In genomic region chr4:114025176-114025777, GRCh38 we compare ENCODE assay signal across 13 cellular contexts. TPM values are rescaled to one million over a fixed set of nuclear protein-coding genes. Genes with fewer than 3 reads are reported as not detected.
A peak's percentile ranks its signal among the peaks of the same experiment; 100 is the strongest.
DNase-seq lines count a peak whose midpoint lies in the region; ATAC-seq and TF ChIP-seq lines count a peak whose summit lies in the region.
"Had no signal": no experiment of that assay in that cellular context is flagged by ENCODE, and none has a peak within 500 bp of the region (broad histone marks: within the 10 kb centered on the region; RNA-seq: fewer than 3 reads in every experiment).

No MANE protein-coding gene starts in this region.

- no peak overlapping the region for H3K27ac ChIP-seq in HCT116 (ENCODE audit: low read depth, low read length)
- no peak overlapping the region for H3K27ac ChIP-seq in PC-3 (ENCODE audit: low read length)

- no peak overlapping the region for H3K4me3 ChIP-seq in HCT116 (replicated peaks in 1 of 2; ENCODE audit: low read depth in 1 of 2, low read length in 2 of 2)
- no peak overlapping the region for H3K4me3 ChIP-seq in lower leg skin (ENCODE audit: low read depth, poor library complexity, severe bottlenecking)
- no peak overlapping the region for H3K4me3 ChIP-seq in PC-3 (ENCODE audit: low read length)

- H3K79me2 ChIP-seq in HCT116 (ENCODE audit: insufficient read depth, low read length) (no peaks in the 10 kb centered on the region), PC-3 (ENCODE audit: low read length) (no peaks in the 10 kb centered on the region)

- TF ChIP-seq CTCF in HCT116 (IDR thresholded peaks at IDR 0.05 in 2 of 3, conservative IDR thresholded peaks at IDR 0.05 in 1 of 3; ENCODE audit: borderline replicate concordance in 1 of 3, insufficient read depth in 1 of 3, low read depth in 2 of 3, low read length in 2 of 3): no peak
- no peak for TF ChIP-seq CTCF in lower leg skin (IDR thresholded peaks at IDR 0.05)
- TF ChIP-seq CTCF in PC-3 (conservative IDR thresholded peaks at IDR 0.05; ENCODE audit: low read depth, low read length): no peak

- POLR2A ChIA-PET in HCT116 (lab: Charles Lee): interaction anchor here (0.6 to 1.1 kb wide), 2 partner anchors 10 to 12 kb away, joined by 3 to 5 read pairs; no protein-coding TSS in a partner anchor
- POLR2A ChIA-PET in PC-3 (lab: Charles Lee; ENCODE audit: unreplicated experiment): no interaction called here

- WGBS in lower leg skin, 2 donors: 76 to 90% methylated on average over 5 of the region's 5 CpGs

- DNase-seq in HCT116 (ENCODE audit: low read depth, low spot score) (no peak), left lobe of liver (ENCODE audit: low spot score) (no peak), lower leg skin (ENCODE audit: low spot score in 2 of 2) (no peak), PC-3 (no peak), medulla oblongata (ENCODE audit: extremely low spot score) (no peak), NCI-H1105 (lab: John Stamatoyannopoulos, UW) (no peak)
- DNase-seq: activated CD8-positive, alpha-beta memory T cell treated with anti-CD3 and anti-CD28 coated beads, Interleukin-2, amount 50 U/mL, for 4 hours; Caco-2; mesenchymal stem cell; SK-N-SH had no signal

- intact Hi-C loops in HCT116 (cut with micrococcal nuclease) (no loop called here), lower leg skin (cut with DNase I; ENCODE audit: low total_unique reads) (no loop called here), PC-3 (cut with micrococcal nuclease) (no loop called here)

- H3K36me3 ChIP-seq in HCT116 (ENCODE audit: control insufficient read depth in 1 of 2, insufficient read depth in 2 of 2, low read length in 2 of 2): no peaks in the 10 kb centered on the region
- H3K36me3 ChIP-seq in PC-3 (ENCODE audit: low read depth, low read length): no peaks in the 10 kb centered on the region

- ATAC-seq in GM18873 (IDR thresholded peaks at IDR 0.05; ENCODE audit: low FRiP score, unreplicated experiment) (peak; percentile 65), HCT116 (no peak), HG03432 (IDR thresholded peaks at IDR 0.05; ENCODE audit: unreplicated experiment) (peak; percentile 90), left lobe of liver (peak; percentile 68), PC-3 (no peak)
- ATAC-seq: sciatic nerve had no signal

- BruUV-seq in HCT116 (replicated peaks; lab: Mats Ljungman, UMichigan) (no TSS peak), PC-3 (replicated peaks; lab: Mats Ljungman, UMichigan) (no TSS peak)

- TF ChIP-seq POLR2A in HCT116 (IDR thresholded peaks at IDR 0.05; ENCODE audit: borderline replicate concordance, extremely low read depth, insufficient read depth, insufficient read length) (no peak), lower leg skin (IDR thresholded peaks at IDR 0.05) (no peak)

- RAD21 ChIA-PET in HCT116 (lab: Charles Lee; ENCODE audit: low non-redundant PET in 1 of 2, low total read pairs in 2 of 2, uncharacterized antibody in 2 of 2, unreplicated experiment in 2 of 2): no interaction called here

- H3K9me2 ChIP-seq in HCT116 (ENCODE audit: insufficient read depth) (no peaks in the 10 kb centered on the region), PC-3 (replicated peaks; ENCODE audit: low read length) (no peaks in the 10 kb centered on the region)
- H3K9me2 ChIP-seq: SK-N-SH had no signal

- H3K27me3 ChIP-seq in HCT116 (ENCODE audit: insufficient read depth, low read length): no peaks in the 10 kb centered on the region
- H3K27me3 ChIP-seq in PC-3 (ENCODE audit: low read length): no peaks in the 10 kb centered on the region

- peak overlapping the region; percentile 22; the same call in 1 of the 2 replicates for H3K4me2 ChIP-seq in HCT116 (ENCODE audit: low read length)
- no peak overlapping the region for H3K4me2 ChIP-seq in PC-3 (ENCODE audit: low read length)
- H3K4me2 ChIP-seq: SK-N-SH had no signal

- CTCF ChIA-PET in HCT116 (lab: Charles Lee) (no interaction called here), PC-3 (lab: Charles Lee) (no interaction called here)

- TF ChIP-seq RAD21 in HCT116 (IDR thresholded peaks at IDR 0.05; ENCODE audit: low read depth): no peak

- H2AFZ ChIP-seq in HCT116 (ENCODE audit: low read depth, low read length, poor library complexity, severe bottlenecking): peak overlapping the region; percentile 7
- H2AFZ ChIP-seq in PC-3 (ENCODE audit: low read length): no peak overlapping the region

- H4K20me1 ChIP-seq in HCT116 (ENCODE audit: insufficient read depth) (no peaks in the 10 kb centered on the region), PC-3 (ENCODE audit: low read length) (no peaks in the 10 kb centered on the region)

- no peaks in the 10 kb centered on the region for H3F3A ChIP-seq in PC-3 (ENCODE audit: low read length, unreplicated experiment)

- H3K9me3 ChIP-seq in HCT116 (ENCODE audit: control insufficient read depth in 1 of 2, insufficient read depth in 1 of 2, low read depth in 1 of 2, low read length in 2 of 2): no peaks in the 10 kb centered on the region
- H3K9me3 ChIP-seq in PC-3 (ENCODE audit: low read length): no peaks in the 10 kb centered on the region
- H3K9me3 ChIP-seq: Caco-2, SK-N-SH had no signal

- no peak overlapping the region for H3K9ac ChIP-seq in HCT116 (ENCODE audit: low read length)
- H3K9ac ChIP-seq in PC-3 (ENCODE audit: low read length): no peak overlapping the region
- H3K9ac ChIP-seq: SK-N-SH had no signal

- H3K4me1 ChIP-seq in HCT116 (ENCODE audit: control insufficient read depth in 1 of 2, insufficient read depth in 2 of 2, low read length in 2 of 2): peaks cover 0 to 16% of the 10 kb centered on the region in 2 experiments; a peak in 2 of 4 replicates
- peaks cover 3% of the 10 kb centered on the region; the same call in 1 of the 2 replicates for H3K4me1 ChIP-seq in PC-3 (ENCODE audit: insufficient read depth, low read length)
- H3K4me1 ChIP-seq: Caco-2 had no signal

TF ChIP-seq in HCT116, 20 proteins besides CTCF, POLR2A, EP300 and RAD21:
- TF ChIP-seq YY1 (IDR thresholded peaks at IDR 0.05; ENCODE audit: extremely low read depth, insufficient replicate concordance, low read depth, low read length) (no peak), REST (IDR thresholded peaks at IDR 0.05; ENCODE audit: low read depth) (no peak), TCF7L2 (IDR thresholded peaks at IDR 0.05; ENCODE audit: borderline replicate concordance, extremely low read depth, insufficient read depth, insufficient read length) (peak; percentile 70), EZH2 (IDR thresholded peaks at IDR 0.05) (no peak), ZFX (IDR thresholded peaks at IDR 0.05) (no peak), ATF3 (IDR thresholded peaks at IDR 0.05) (no peak), ZNF274 (IDR thresholded peaks at IDR 0.05; ENCODE audit: low read depth, low read length) (no peak), ELF1 (IDR thresholded peaks at IDR 0.05; ENCODE audit: borderline replicate concordance, low read depth) (no peak)

RNA-seq across cellular contexts. Expression of gene ARSJ, which starts 45.8 kb away (rescaled TPM):
- 2.3 TPM for total RNA-seq in HCT116 (2021; ENCODE audit: unreplicated experiment)
- polyA plus RNA-seq in HCT116 (2012): 0.56 and 1.1 TPM in 2 replicates
- total RNA-seq in left lobe of liver: 2.2 TPM
- 1 to 10 TPM in 3 of 4 donors, under 1 TPM in 1; 0.42 to 3.7 (median 1.6) TPM for total RNA-seq in lower leg skin
- 16.4 and 19.1 TPM in 2 replicates for total RNA-seq in PC-3 (2014; rRNA removed)

Comparison
In these comparisons a context has a peak if more than half of its experiments do, and no peak if none do; other contexts are left out.
1. ATAC-seq: peak in GM18873 (single experiment), HG03432 (single experiment) and left lobe of liver (single experiment); none in HCT116 (single experiment) and PC-3 (single experiment).